In the genomic region with DNA sequence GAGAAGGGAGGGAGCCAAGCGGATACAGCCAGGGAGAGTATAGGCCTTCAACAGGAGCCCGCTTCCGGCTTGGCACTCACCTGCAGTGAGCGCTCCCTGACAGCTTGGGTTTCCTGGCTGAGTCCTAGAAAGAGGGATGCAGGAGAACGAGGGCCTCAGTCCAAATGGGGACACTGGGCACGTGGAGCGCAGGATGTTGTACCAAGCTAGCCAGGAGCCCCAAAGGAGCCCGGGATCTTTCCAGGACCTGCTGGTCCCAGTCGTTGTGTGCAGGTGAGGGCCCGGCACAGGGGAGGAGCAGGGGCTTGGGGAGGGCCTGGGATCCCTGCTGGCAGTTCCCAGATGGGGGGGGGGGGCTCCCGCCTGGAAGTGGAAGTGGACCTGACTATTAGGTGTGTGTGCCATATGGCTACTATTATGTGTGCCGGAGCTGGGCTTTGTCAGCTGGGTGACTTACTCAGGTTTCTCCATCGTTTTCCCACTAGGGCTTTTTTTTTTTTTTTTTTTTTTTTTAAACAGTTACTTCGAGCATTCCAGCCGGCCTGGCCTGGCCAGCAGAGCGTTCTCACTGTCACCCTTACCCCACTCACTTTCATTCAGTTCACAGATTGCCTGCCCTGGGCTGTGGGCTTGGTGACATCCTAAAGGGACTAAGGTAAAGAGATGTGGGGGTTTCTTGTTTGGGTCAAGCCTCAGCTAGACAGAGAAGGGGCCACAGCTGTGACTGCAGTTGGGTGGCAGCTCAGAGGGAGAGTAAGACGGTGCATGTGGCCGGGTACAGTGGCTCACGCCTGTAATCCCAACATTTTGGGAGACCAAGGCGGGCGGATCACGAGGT, we compare ENCODE assay signal across 8 cellular contexts. TPM values are rescaled to one million over a fixed set of nuclear protein-coding genes. Genes with fewer than 3 reads are reported as not detected.
DNase-seq lines count a peak whose midpoint lies in the region; ATAC-seq and TF ChIP-seq lines count a peak whose summit lies in the region.

No MANE protein-coding gene starts in this region.

- H3F3A ChIP-seq in PC-9 (ENCODE audit: insufficient read depth, low read depth), result peaks cover 18% of the 10 kb centered on the region; the same call in 1 of the 2 replicates

- H3K27ac ChIP-seq in right lobe of liver (peak overlapping the region in 2 of 3 donors; percentile 68 to 79), stomach (peak overlapping the region; percentile 84 to 97 (median 90)), PC-9 (no peak overlapping the region)

- H3K9me3 ChIP-seq in right lobe of liver (no peaks in the 10 kb centered on the region), stomach (no peaks in the 10 kb centered on the region), PC-9 (ENCODE audit: insufficient read depth, low read depth) (no peaks in the 10 kb centered on the region)

- BruUV-seq in PC-9 (replicated peaks; lab: Mats Ljungman, UMichigan), result no TSS peak

- ATAC-seq in right lobe of liver (no peak), HG03045 (IDR thresholded peaks at IDR 0.05; ENCODE audit: unreplicated experiment) (no peak), HG03432 (IDR thresholded peaks at IDR 0.05; ENCODE audit: unreplicated experiment) (no peak)

- no peak for TF ChIP-seq CTCF in LNCaP clone FGC (IDR thresholded peaks at IDR 0.05; ENCODE audit: control insufficient read depth, extremely low read depth, insufficient read depth)
- TF ChIP-seq CTCF in right lobe of liver (IDR thresholded peaks at IDR 0.05), result no peak
- no peak for TF ChIP-seq CTCF in stomach (IDR thresholded peaks at IDR 0.05)
- no peak for TF ChIP-seq CTCF in PC-9 (conservative IDR thresholded peaks at IDR 0.05)

- H3K9me2 ChIP-seq in PC-9 (ENCODE audit: insufficient read depth), result no peaks in the 10 kb centered on the region

- peaks cover 83% of the 10 kb centered on the region for H3K79me2 ChIP-seq in PC-9 (ENCODE audit: low read depth)

- no peak for TF ChIP-seq POLR2A in right lobe of liver (IDR thresholded peaks at IDR 0.05)
- no peak for TF ChIP-seq POLR2A in stomach (IDR thresholded peaks at IDR 0.05)

- no peaks in the 10 kb centered on the region for H3K27me3 ChIP-seq in right lobe of liver
- no peaks in the 10 kb centered on the region for H3K27me3 ChIP-seq in stomach
- H3K27me3 ChIP-seq in PC-9 (ENCODE audit: insufficient read depth, low read depth), result no peaks in the 10 kb centered on the region

- no peak overlapping the region for H3K4me2 ChIP-seq in PC-9

- intact Hi-C loops in right lobe of liver (cut with DNase I), result no loop called here
- intact Hi-C loops in stomach (cut with DNase I; ENCODE audit: low total_unique reads), result no loop called here
- intact Hi-C loops in PC-9 (cut with micrococcal nuclease; ENCODE audit: unreplicated experiment), result loop anchor here (10.0 kb wide), 1 partner anchor 115 kb away; a partner anchor contains a TSS

- CTCF ChIA-PET in PC-9 (lab: Charles Lee), result interaction anchor here (0.7 kb wide), 1 partner anchor 349 kb away, joined by 8 read pairs; no protein-coding TSS in a partner anchor

- peak overlapping the region; percentile 93; the same call in 1 of the 2 replicates for H3K4me3 ChIP-seq in LNCaP clone FGC (ENCODE audit: low read depth, low read length)
- no peak overlapping the region for H3K4me3 ChIP-seq in right lobe of liver
- peak overlapping the region; percentile 74 to 93 (median 86) for H3K4me3 ChIP-seq in stomach
- H3K4me3 ChIP-seq in PC-9, result no peak overlapping the region

- H4K20me1 ChIP-seq in PC-9 (ENCODE audit: insufficient read depth), result peaks cover 70% of the 10 kb centered on the region

- no peak for TF ChIP-seq EP300 in stomach (IDR thresholded peaks at IDR 0.05)

- DNase-seq in LNCaP clone FGC (ENCODE audit: low read depth), result no peak
- peak; percentile 40 to 68 for DNase-seq in cerebellar nuclear complex (lab: John Stamatoyannopoulos, UW)
- no peak for DNase-seq in right lobe of liver
- DNase-seq in stomach, result no peak
- DNase-seq in SHP77 treated with DMSO at 0.1 percent for 48 hours (lab: John Stamatoyannopoulos, UW), result no peak
- DNase-seq in PC-9, result no peak

- WGBS in right lobe of liver (ENCODE audit: insufficient coverage, low coverage, low lambda C conversion rate, missing lambda C conversion rate), result 75% methylated on average over 8 of the region's 22 CpGs
- 64 to 74% (median 65%) methylated on average over 19 to 22 of the region's 22 CpGs for WGBS in stomach, 5 donors

- H3K4me1 ChIP-seq in right lobe of liver (peaks cover 0 to 36% (median 20%) of the 10 kb centered on the region in 4 donors), stomach (peaks cover 35 to 77% (median 65%) of the 10 kb centered on the region in 4 donors), PC-9 (replicated peaks; ENCODE audit: insufficient read depth) (peaks cover 23% of the 10 kb centered on the region)

- POLR2A ChIA-PET in PC-9 (lab: Charles Lee; ENCODE audit: unreplicated experiment), result no interaction called here

- H3K36me3 ChIP-seq in right lobe of liver, result no peaks in the 10 kb centered on the region
- peaks cover 0 to 12% (median 7%) of the 10 kb centered on the region in 4 donors for H3K36me3 ChIP-seq in stomach
- H3K36me3 ChIP-seq in PC-9 (ENCODE audit: low read depth), result no peaks in the 10 kb centered on the region

- no peak overlapping the region for H2AFZ ChIP-seq in PC-9

RNA-seq across cellular contexts. Expression of a gene that starts 3.8 kb away (rescaled TPM):
- total RNA-seq in right lobe of liver (10 to 100 TPM; 36.3 to 44.3 (median 39.5) TPM), stomach (100 to 1,000 TPM in 2 of 5 donors, 10 to 100 TPM in 3; 32.5 to 342 (median 83.9) TPM), PC-9 (2021) (103 TPM in 2 replicates)
- polyA plus RNA-seq in stomach, result 10 to 100 TPM; 36.0 to 60.8 (median 45.8) TPM

RNA-seq across cellular contexts. Expression of a gene that starts 6.8 kb away (rescaled TPM):
- total RNA-seq in right lobe of liver (10 to 100 TPM; 27.7 to 63.1 (median 41.8) TPM), stomach (10 to 100 TPM; 12.7 to 78.2 (median 42.9) TPM), PC-9 (2021) (87.8 and 99.3 TPM in 2 replicates)
- 10 to 100 TPM; 69.6 to 86.8 (median 72.4) TPM for polyA plus RNA-seq in stomach

RNA-seq across cellular contexts. Expression of a gene that starts 9.5 kb away (rescaled TPM):
- total RNA-seq in right lobe of liver (10 to 100 TPM; 33.4 to 48.8 (median 43.9) TPM), stomach (100 to 1,000 TPM in 3 of 5 donors, 10 to 100 TPM in 2; 40.0 to 415 (median 116) TPM), PC-9 (2021) (104 and 126 TPM in 2 replicates)
- polyA plus RNA-seq in stomach, result 100 to 1,000 TPM in 2 of 3 donors, 10 to 100 TPM in 1; 70.3 to 149 (median 129) TPM

RNA-seq across cellular contexts. Expression of a gene that starts 30.7 kb away (rescaled TPM):
- total RNA-seq in right lobe of liver (100 to 1,000 TPM in 4 of 6 experiments, 10 to 100 TPM in 2; 74.0 to 140 (median 106) TPM), stomach (100 to 1,000 TPM in 4 of 5 donors, 10 to 100 TPM in 1; 65.9 to 296 (median 128) TPM), PC-9 (2021) (199 and 245 TPM in 2 replicates)
- polyA plus RNA-seq in stomach, result 100 to 1,000 TPM; 121 to 157 (median 124) TPM

RNA-seq across cellular contexts. Expression of a gene that starts 32.4 kb away (rescaled TPM):
- total RNA-seq in right lobe of liver (1 to 10 TPM; 5.0 to 9.6 (median 6.1) TPM), stomach (10 to 100 TPM in 2 of 5 donors, 1 to 10 TPM in 1, under 1 TPM in 1, not detected in 1; 0.87 to 46.1 (median 11.0) TPM), PC-9 (2021) (45.7 and 58.4 TPM in 2 replicates)
- polyA plus RNA-seq in stomach, result 10 to 100 TPM in 2 of 3 donors, 1 to 10 TPM in 1; 8.3 to 13.3 (median 11.8) TPM

Comparison
In these comparisons a context has a peak if more than half of its experiments do, and no peak if none do; other contexts are left out.
1. DNase-seq: peak in cerebellar nuclear complex (2 of 2); none in LNCaP clone FGC (single experiment), right lobe of liver (0 of 3), stomach (single experiment), SHP77 treated with DMSO at 0.1 percent for 48 hours (single experiment) and PC-9 (0 of 2).
2. H3K4me3 ChIP-seq: peak in LNCaP clone FGC (single experiment) and stomach (4 of 4); none in right lobe of liver (0 of 3) and PC-9 (single experiment).